8 cellular contexts compared by ENCODE assay signal in genomic region chr11:73787643-73788537, GRCh38. TPM values are rescaled to one million over a fixed set of nuclear protein-coding genes. Genes with fewer than 3 reads are reported as not detected.
A peak's percentile ranks its signal among the peaks of the same experiment; 100 is the strongest.
DNase-seq lines count a peak whose midpoint lies in the region; ATAC-seq and TF ChIP-seq lines count a peak whose summit lies in the region.

Gene MRPL48, plus strand, starts transcription at chr11:73787874. Its CDS starts 98 bp downstream, at chr11:73787972.

- H3K9ac ChIP-seq in colonic mucosa (ENCODE audit: low read depth in 2 of 2, low read length in 2 of 2), result peak within 1 kb of the TSS; percentile 86

- H3K27ac ChIP-seq in colonic mucosa, result peak within 1 kb of the TSS; percentile 96

- TF ChIP-seq CTCF in colonic mucosa (IDR thresholded peaks at IDR 0.05), result no peak

- peak; percentile 82 for TF ChIP-seq POLR2A in GM19193 (IDR thresholded peaks at IDR 0.05; ENCODE audit: extremely low read depth, insufficient read depth, insufficient read length)

- DNase-seq in AG20443 (ENCODE audit: low spot score) (peak; percentile 98), NCI-H524 (lab: John Stamatoyannopoulos, UW) (peak; percentile 84 to 92), colonic mucosa (peak; percentile 95), left colon (peak; percentile 94 to 96)
- DNase-seq in activated CD4-positive, alpha-beta T cell treated with anti-CD3 and anti-CD28 coated beads for 4 hours, result peak; percentile 83 to 87
- DNase-seq in stimulated activated CD4-positive, alpha-beta T cell treated with anti-CD3 and anti-CD28 coated beads, Interleukin-1b, Interleukin-23, amount 100 ng/mL, for 48 hours, result peak; percentile 92

- H3K27me3 ChIP-seq in colonic mucosa, result no peaks in the 10 kb centered on the region

- peaks cover 4% of the 10 kb centered on the region for H3K4me1 ChIP-seq in colonic mucosa

- ATAC-seq in HG03442 (IDR thresholded peaks at IDR 0.05; ENCODE audit: unreplicated experiment) (peak; percentile 93), left colon (peak; percentile 93)

- H3K9me3 ChIP-seq in colonic mucosa, result no peaks in the 10 kb centered on the region

- peak within 1 kb of the TSS; percentile 59 for H3K4me3 ChIP-seq in colonic mucosa

- intact Hi-C loops in colonic mucosa (cut with DNase I) (no loop called here), left colon (cut with DNase I, micrococcal nuclease) (no loop called here)

- H3K36me3 ChIP-seq in colonic mucosa, result no peaks in the 10 kb centered on the region

RNA-seq across cellular contexts. Expression of gene MRPL48, which starts in this region (rescaled TPM):
- total RNA-seq in colonic mucosa, result 10 to 100 TPM; 44.4 to 49.8 TPM
- 10 to 100 TPM; 39.9 to 44.1 TPM for total RNA-seq in left colon

Comparison
In these comparisons a context has a peak if more than half of its experiments do, and no peak if none do; other contexts are left out.
1. Peak in every context shown above with its lines: DNase-seq, ATAC-seq, H3K4me3 ChIP-seq and H3K27ac ChIP-seq.